ENCODE assay signal across 20 cellular contexts in the genomic region with DNA sequence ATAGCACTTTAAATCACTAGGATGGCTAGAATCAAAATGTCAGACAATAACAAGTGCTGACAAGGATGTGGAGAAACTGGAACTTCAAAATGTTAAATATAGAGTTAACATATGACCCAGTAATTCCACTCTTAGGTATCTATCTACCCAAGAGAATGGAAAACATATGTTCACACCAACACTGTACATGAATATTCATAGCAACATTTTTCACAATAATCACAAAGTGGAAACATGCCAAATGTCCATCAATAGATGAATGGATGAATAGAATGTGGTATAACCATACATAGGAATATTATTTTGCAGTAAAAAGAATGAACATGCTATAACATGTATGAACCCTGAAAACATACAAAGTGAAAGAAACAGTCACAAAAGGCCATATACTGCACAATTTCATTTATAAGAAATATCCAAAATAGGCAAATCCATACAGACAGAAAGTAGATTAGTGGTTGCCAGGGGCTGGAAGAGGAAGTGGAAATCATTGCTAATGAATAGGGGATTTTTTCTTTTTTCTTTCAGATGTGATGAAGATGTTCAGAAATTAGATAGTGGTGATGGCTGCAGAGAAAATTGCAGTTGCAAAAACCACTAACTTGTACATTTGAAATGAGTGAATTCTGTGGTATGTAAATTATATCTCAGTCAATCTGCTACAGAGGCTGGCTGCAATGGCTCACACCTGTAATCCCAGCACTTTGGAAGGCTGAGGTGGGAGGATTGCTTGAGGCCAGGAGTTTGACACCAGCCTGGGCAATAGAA.
"Had no signal": no experiment of that assay in that cellular context is flagged by ENCODE, and none has a peak within 500 bp of the region (broad histone marks: within the 10 kb centered on the region; RNA-seq: fewer than 3 reads in every experiment).

No MANE protein-coding gene starts in this region.

- H3K9me3 Mint-ChIP-seq: T-helper 2 cell treated with Interferon-gamma antibody and Interleukin-4, amounts not matched to agents 5 μg/mL and 100 μg/mL, for 36 hours had no signal

- H3K27me3 Mint-ChIP-seq: memory B cell, T-cell had no signal

- H3K27ac Mint-ChIP-seq: activated naive CD8-positive, alpha-beta T cell treated with anti-CD3 and anti-CD28 coated beads, Interleukin-2, amount 10 ng/mL, durations not matched to agents 7 days and 5 days; activated T-cell treated with anti-CD3 and anti-CD28 coated beads, Interleukin-2, amount 50 U/mL, for 72 hours; endodermal cell; memory B cell; nephron progenitor cell; T-cell; T-helper 2 cell treated with Interferon-gamma antibody and Interleukin-4, amounts not matched to agents 5 μg/mL and 100 μg/mL, for 36 hours had no signal

- H3K4me1 Mint-ChIP-seq: activated naive CD8-positive, alpha-beta T cell treated with anti-CD3 and anti-CD28 coated beads, Interleukin-2, amount 10 ng/mL, durations not matched to agents 7 days and 5 days; memory B cell; nephron progenitor cell; T-cell had no signal

- DNase-seq: activated CD4-positive, alpha-beta T cell treated with anti-CD3 and anti-CD28 coated beads, Interleukin-2, amount 50 U/mL, for 4 hours; activated CD4-positive, CD25-positive, alpha-beta regulatory T cell treated with anti-CD3 and anti-CD28 coated beads, Interleukin-2, amount 50 U/mL, for 72 hours; activated gamma-delta T cell; activated naive CD8-positive, alpha-beta T cell treated with anti-CD3 and anti-CD28 coated beads, Interleukin-2, amount 10 ng/mL, durations not matched to agents 7 days and 5 days; activated T-cell treated with anti-CD3 and anti-CD28 coated beads, Interleukin-2, amount 50 U/mL, for 72 hours; amygdala; endodermal cell; head of caudate nucleus; islet precursor cell; left cardiac atrium; nephron progenitor cell; pancreas; psoas muscle; stimulated activated CD4-positive, alpha-beta T cell treated with anti-CD3 and anti-CD28 coated beads, Interleukin-4, amount 100 ng/mL, for 24 hours; T-cell; transverse colon; WERI-Rb-1 had no signal

- ATAC-seq: activated T-cell treated with anti-CD3 and anti-CD28 coated beads, Interleukin-2, amount 50 U/mL, for 72 hours; gastroesophageal sphincter; left cardiac atrium; pancreas; psoas muscle; T-cell had no signal

- H3K36me3 Mint-ChIP-seq: activated naive CD8-positive, alpha-beta T cell treated with anti-CD3 and anti-CD28 coated beads, Interleukin-2, amount 10 ng/mL, durations not matched to agents 7 days and 5 days; memory B cell; T-cell had no signal

- H3K4me3 Mint-ChIP-seq: activated naive CD8-positive, alpha-beta T cell treated with anti-CD3 and anti-CD28 coated beads, Interleukin-2, amount 10 ng/mL, durations not matched to agents 7 days and 5 days; activated T-cell treated with anti-CD3 and anti-CD28 coated beads, Interleukin-2, amount 50 U/mL, for 72 hours; endodermal cell; memory B cell; nephron progenitor cell; T-cell; T-helper 2 cell treated with Interferon-gamma antibody and Interleukin-4, amounts not matched to agents 5 μg/mL and 100 μg/mL, for 36 hours had no signal
